ENCODE assay signal across 1 cellular context in genomic region chr14:73713804-73714655, GRCh38.
TF ChIP-seq lines count a peak whose summit lies in the region.

TSS of gene PNMA1 (minus strand) at chr14:73714384. CDS start at chr14:73713639, 745 bp downstream.

TF ChIP-seq in WTC11, 78 proteins besides CTCF, POLR2A, EP300 and RAD21 (continued from another document and continues in another):
- no peak for TF ChIP-seq ZBTB21 (CRISPR knock-in tag; IDR thresholded peaks at IDR 0.05; ENCODE audit: borderline replicate concordance)
- TF ChIP-seq ZNF232 (CRISPR knock-in tag; IDR thresholded peaks at IDR 0.05): peak; percentile 60; the same call in 1 of the 2 replicates
- TF ChIP-seq, protein P1, sequence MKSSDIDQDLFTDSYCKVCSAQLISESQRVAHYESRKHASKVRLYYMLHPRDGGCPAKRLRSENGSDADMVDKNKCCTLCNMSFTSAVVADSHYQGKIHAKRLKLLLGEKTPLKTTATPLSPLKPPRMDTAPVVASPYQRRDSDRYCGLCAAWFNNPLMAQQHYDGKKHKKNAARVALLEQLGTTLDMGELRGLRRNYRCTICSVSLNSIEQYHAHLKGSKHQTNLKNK (CRISPR knock-in tag; IDR thresholded peaks at IDR 0.05): no peak
- peak; percentile 48; the same call in 1 of the 2 replicates for TF ChIP-seq TEAD4 (CRISPR knock-in tag; IDR thresholded peaks at IDR 0.05)
- no peak for TF ChIP-seq RORB (CRISPR knock-in tag; IDR thresholded peaks at IDR 0.05)
- peak; percentile 94 for TF ChIP-seq FOXP1 (CRISPR knock-in tag; IDR thresholded peaks at IDR 0.05; ENCODE audit: borderline replicate concordance)
- no peak for TF ChIP-seq NR1H2 (CRISPR knock-in tag; IDR thresholded peaks at IDR 0.05)
- TF ChIP-seq ZNF121 (CRISPR knock-in tag; IDR thresholded peaks at IDR 0.05): no peak
- TF ChIP-seq ZNF425 (CRISPR knock-in tag; conservative IDR thresholded peaks at IDR 0.05): no peak
- TF ChIP-seq PREB (CRISPR knock-in tag; IDR thresholded peaks at IDR 0.05; ENCODE audit: borderline replicate concordance): peak; percentile 55
- TF ChIP-seq, protein P2, sequence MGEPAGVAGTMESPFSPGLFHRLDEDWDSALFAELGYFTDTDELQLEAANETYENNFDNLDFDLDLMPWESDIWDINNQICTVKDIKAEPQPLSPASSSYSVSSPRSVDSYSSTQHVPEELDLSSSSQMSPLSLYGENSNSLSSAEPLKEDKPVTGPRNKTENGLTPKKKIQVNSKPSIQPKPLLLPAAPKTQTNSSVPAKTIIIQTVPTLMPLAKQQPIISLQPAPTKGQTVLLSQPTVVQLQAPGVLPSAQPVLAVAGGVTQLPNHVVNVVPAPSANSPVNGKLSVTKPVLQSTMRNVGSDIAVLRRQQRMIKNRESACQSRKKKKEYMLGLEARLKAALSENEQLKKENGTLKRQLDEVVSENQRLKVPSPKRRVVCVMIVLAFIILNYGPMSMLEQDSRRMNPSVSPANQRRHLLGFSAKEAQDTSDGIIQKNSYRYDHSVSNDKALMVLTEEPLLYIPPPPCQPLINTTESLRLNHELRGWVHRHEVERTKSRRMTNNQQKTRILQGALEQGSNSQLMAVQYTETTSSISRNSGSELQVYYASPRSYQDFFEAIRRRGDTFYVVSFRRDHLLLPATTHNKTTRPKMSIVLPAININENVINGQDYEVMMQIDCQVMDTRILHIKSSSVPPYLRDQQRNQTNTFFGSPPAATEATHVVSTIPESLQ (CRISPR knock-in tag; IDR thresholded peaks at IDR 0.05): no peak
- peak; percentile 64; the same call in 1 of the 2 replicates for TF ChIP-seq SMAD3 (CRISPR knock-in tag; IDR thresholded peaks at IDR 0.05; ENCODE audit: borderline replicate concordance)
- no peak for TF ChIP-seq MYBL2 (CRISPR knock-in tag; IDR thresholded peaks at IDR 0.05)
- TF ChIP-seq, protein P3, sequence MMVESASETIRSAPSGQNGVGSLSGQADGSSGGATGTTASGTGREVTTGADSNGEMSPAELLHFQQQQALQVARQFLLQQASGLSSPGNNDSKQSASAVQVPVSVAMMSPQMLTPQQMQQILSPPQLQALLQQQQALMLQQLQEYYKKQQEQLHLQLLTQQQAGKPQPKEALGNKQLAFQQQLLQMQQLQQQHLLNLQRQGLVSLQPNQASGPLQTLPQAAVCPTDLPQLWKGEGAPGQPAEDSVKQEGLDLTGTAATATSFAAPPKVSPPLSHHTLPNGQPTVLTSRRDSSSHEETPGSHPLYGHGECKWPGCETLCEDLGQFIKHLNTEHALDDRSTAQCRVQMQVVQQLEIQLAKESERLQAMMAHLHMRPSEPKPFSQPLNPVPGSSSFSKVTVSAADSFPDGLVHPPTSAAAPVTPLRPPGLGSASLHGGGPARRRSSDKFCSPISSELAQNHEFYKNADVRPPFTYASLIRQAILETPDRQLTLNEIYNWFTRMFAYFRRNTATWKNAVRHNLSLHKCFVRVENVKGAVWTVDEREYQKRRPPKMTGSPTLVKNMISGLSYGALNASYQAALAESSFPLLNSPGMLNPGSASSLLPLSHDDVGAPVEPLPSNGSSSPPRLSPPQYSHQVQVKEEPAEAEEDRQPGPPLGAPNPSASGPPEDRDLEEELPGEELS (CRISPR knock-in tag; IDR thresholded peaks at IDR 0.05): peak; percentile 86; the same call in 1 of the 2 replicates
- TF ChIP-seq ZNF396 (CRISPR knock-in tag; IDR thresholded peaks at IDR 0.05; ENCODE audit: borderline replicate concordance): no peak
- TF ChIP-seq ZNF219 (CRISPR knock-in tag; IDR thresholded peaks at IDR 0.05; ENCODE audit: borderline replicate concordance): 0 out of 2 replicates have a peak, but pooled peaks have one; percentile 66
- no peak for TF ChIP-seq NR2C2 (CRISPR knock-in tag; IDR thresholded peaks at IDR 0.05)
- TF ChIP-seq ZNF263 (CRISPR knock-in tag; IDR thresholded peaks at IDR 0.05; ENCODE audit: low read depth): no peak
- TF ChIP-seq HMGA2 (CRISPR knock-in tag; IDR thresholded peaks at IDR 0.05): no peak
- no peak; the same call in 1 of the 2 replicates for TF ChIP-seq TP53 (CRISPR knock-in tag; IDR thresholded peaks at IDR 0.05)
- 0 out of 2 replicates have a peak, but pooled peaks have one; percentile 1 for TF ChIP-seq PRDM15 (CRISPR knock-in tag; IDR thresholded peaks at IDR 0.05)
- no peak; the same call in 1 of the 2 replicates for TF ChIP-seq RELA (CRISPR knock-in tag; IDR thresholded peaks at IDR 0.05; ENCODE audit: borderline replicate concordance)
- TF ChIP-seq ZNF423 (CRISPR knock-in tag; IDR thresholded peaks at IDR 0.05): no peak
- no peak; the same call in 1 of the 2 replicates for TF ChIP-seq ATF1 (CRISPR knock-in tag; IDR thresholded peaks at IDR 0.05)
- no peak for TF ChIP-seq NFYB (CRISPR knock-in tag; conservative IDR thresholded peaks at IDR 0.05; ENCODE audit: low read depth)
- no peak for TF ChIP-seq SOX15 (CRISPR knock-in tag; IDR thresholded peaks at IDR 0.05)
- TF ChIP-seq PRRX2 (CRISPR knock-in tag; IDR thresholded peaks at IDR 0.05): no peak
- no peak for TF ChIP-seq GTF2I (CRISPR knock-in tag; conservative IDR thresholded peaks at IDR 0.05)
- peak; percentile 86; the same call in 1 of the 2 replicates for TF ChIP-seq TEAD1 (CRISPR knock-in tag; IDR thresholded peaks at IDR 0.05)
- TF ChIP-seq ZBTB43 (CRISPR knock-in tag; IDR thresholded peaks at IDR 0.05): no peak
- TF ChIP-seq, protein P4, sequence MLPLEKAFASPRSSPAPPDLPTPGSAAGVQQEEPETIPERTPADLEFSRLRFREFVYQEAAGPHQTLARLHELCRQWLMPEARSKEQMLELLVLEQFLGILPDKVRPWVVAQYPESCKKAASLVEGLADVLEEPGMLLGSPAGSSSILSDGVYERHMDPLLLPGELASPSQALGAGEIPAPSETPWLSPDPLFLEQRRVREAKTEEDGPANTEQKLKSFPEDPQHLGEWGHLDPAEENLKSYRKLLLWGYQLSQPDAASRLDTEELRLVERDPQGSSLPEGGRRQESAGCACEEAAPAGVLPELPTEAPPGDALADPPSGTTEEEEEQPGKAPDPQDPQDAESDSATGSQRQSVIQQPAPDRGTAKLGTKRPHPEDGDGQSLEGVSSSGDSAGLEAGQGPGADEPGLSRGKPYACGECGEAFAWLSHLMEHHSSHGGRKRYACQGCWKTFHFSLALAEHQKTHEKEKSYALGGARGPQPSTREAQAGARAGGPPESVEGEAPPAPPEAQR (CRISPR knock-in tag; IDR thresholded peaks at IDR 0.05): no peak
- TF ChIP-seq SP1 (CRISPR knock-in tag; conservative IDR thresholded peaks at IDR 0.05): no peak; the same call in none of the 2 replicates
- 0 out of 2 replicates have a peak, but pooled peaks have one; percentile 47 for TF ChIP-seq EMX1 (CRISPR knock-in tag; IDR thresholded peaks at IDR 0.05)
- no peak for TF ChIP-seq JAZF1 (CRISPR knock-in tag; IDR thresholded peaks at IDR 0.05)
- no peak for TF ChIP-seq CDX4 (CRISPR knock-in tag; IDR thresholded peaks at IDR 0.05; ENCODE audit: borderline replicate concordance)
- peak; percentile 75 for TF ChIP-seq USF1 (CRISPR knock-in tag; IDR thresholded peaks at IDR 0.05)
- TF ChIP-seq, protein P5, sequence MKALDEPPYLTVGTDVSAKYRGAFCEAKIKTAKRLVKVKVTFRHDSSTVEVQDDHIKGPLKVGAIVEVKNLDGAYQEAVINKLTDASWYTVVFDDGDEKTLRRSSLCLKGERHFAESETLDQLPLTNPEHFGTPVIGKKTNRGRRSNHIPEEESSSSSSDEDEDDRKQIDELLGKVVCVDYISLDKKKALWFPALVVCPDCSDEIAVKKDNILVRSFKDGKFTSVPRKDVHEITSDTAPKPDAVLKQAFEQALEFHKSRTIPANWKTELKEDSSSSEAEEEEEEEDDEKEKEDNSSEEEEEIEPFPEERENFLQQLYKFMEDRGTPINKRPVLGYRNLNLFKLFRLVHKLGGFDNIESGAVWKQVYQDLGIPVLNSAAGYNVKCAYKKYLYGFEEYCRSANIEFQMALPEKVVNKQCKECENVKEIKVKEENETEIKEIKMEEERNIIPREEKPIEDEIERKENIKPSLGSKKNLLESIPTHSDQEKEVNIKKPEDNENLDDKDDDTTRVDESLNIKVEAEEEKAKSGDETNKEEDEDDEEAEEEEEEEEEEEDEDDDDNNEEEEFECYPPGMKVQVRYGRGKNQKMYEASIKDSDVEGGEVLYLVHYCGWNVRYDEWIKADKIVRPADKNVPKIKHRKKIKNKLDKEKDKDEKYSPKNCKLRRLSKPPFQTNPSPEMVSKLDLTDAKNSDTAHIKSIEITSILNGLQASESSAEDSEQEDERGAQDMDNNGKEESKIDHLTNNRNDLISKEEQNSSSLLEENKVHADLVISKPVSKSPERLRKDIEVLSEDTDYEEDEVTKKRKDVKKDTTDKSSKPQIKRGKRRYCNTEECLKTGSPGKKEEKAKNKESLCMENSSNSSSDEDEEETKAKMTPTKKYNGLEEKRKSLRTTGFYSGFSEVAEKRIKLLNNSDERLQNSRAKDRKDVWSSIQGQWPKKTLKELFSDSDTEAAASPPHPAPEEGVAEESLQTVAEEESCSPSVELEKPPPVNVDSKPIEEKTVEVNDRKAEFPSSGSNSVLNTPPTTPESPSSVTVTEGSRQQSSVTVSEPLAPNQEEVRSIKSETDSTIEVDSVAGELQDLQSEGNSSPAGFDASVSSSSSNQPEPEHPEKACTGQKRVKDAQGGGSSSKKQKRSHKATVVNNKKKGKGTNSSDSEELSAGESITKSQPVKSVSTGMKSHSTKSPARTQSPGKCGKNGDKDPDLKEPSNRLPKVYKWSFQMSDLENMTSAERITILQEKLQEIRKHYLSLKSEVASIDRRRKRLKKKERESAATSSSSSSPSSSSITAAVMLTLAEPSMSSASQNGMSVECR (CRISPR knock-in tag; IDR thresholded peaks at IDR 0.05; ENCODE audit: borderline replicate concordance): peak; percentile 90
- no peak; the same call in 1 of the 2 replicates for TF ChIP-seq TCF7 (CRISPR knock-in tag; IDR thresholded peaks at IDR 0.05; ENCODE audit: low read depth)
